9 cellular contexts compared by ENCODE assay signal in genomic region chr6:109379706-109380105, GRCh38. TPM values are rescaled to one million over a fixed set of nuclear protein-coding genes. Genes with fewer than 3 reads are reported as not detected.
DNase-seq lines count a peak whose midpoint lies in the region; ATAC-seq lines count a peak whose summit lies in the region.
"Had no signal": no experiment of that assay in that cellular context is flagged by ENCODE, and none has a peak within 500 bp of the region (broad histone marks: within the 10 kb centered on the region; RNA-seq: fewer than 3 reads in every experiment).

No MANE protein-coding gene starts in this region.

- DNase-seq in activated CD4-positive, alpha-beta T cell treated with anti-CD3 and anti-CD28 coated beads, Interleukin-2, amount 10 ng/mL, durations not matched to agents 24 days and 14 days = peak; percentile 49
- no peak for DNase-seq in activated CD4-positive, alpha-beta T cell treated with anti-CD3 and anti-CD28 coated beads, Interleukin-2, amount 50 U/mL, for 4 hours
- DNase-seq in immature natural killer cell = no peak
- DNase-seq in HK-2 (ENCODE audit: unreplicated experiment) = no peak
- no peak for DNase-seq in DMS79 (lab: John Stamatoyannopoulos, UW)
- DNase-seq: activated gamma-delta T cell had no signal

- H3K36me3 Mint-ChIP-seq in activated CD4-positive, alpha-beta T cell treated with anti-CD3 and anti-CD28 coated beads, Interleukin-2, amount 10 ng/mL, durations not matched to agents 24 days and 14 days (ENCODE audit: low read depth) = peaks cover 56% of the 10 kb centered on the region
- H3K36me3 Mint-ChIP-seq in activated T-helper 17 cell treated with anti-CD3 and anti-CD28 coated beads, Interleukin-2, amount 50 U/mL, for 72 hours (ENCODE audit: low read depth) = peaks cover 81% of the 10 kb centered on the region
- H3K36me3 Mint-ChIP-seq in immature natural killer cell = peaks cover 8 to 37% (median 28%) of the 10 kb centered on the region in 3 donors

- H3K4me1 Mint-ChIP-seq in activated CD4-positive, alpha-beta T cell treated with anti-CD3 and anti-CD28 coated beads, Interleukin-2, amount 10 ng/mL, durations not matched to agents 24 days and 14 days = peaks cover 43% of the 10 kb centered on the region
- H3K4me1 Mint-ChIP-seq in activated T-helper 17 cell treated with anti-CD3 and anti-CD28 coated beads, Interleukin-2, amount 50 U/mL, for 72 hours = peaks cover 35% of the 10 kb centered on the region
- peaks cover 77 to 87% of the 10 kb centered on the region in 2 donors for H3K4me1 Mint-ChIP-seq in immature natural killer cell

- H3K4me1 ChIP-seq in subcutaneous abdominal adipose tissue (ENCODE audit: control insufficient read depth in 5 of 5, insufficient read depth in 5 of 5, low read length in 5 of 5) = peaks cover 0 to 66% (median 53%) of the 10 kb centered on the region in 5 donors

- H3K4me3 ChIP-seq in subcutaneous abdominal adipose tissue (ENCODE audit: low read depth in 1 of 5, low read length in 5 of 5) = peak overlapping the region; percentile 78 to 100 (median 93)

- H3K27me3 Mint-ChIP-seq in activated CD4-positive, alpha-beta T cell treated with anti-CD3 and anti-CD28 coated beads, Interleukin-2, amount 10 ng/mL, durations not matched to agents 24 days and 14 days = no peaks in the 10 kb centered on the region
- no peaks in the 10 kb centered on the region for H3K27me3 Mint-ChIP-seq in activated T-helper 17 cell treated with anti-CD3 and anti-CD28 coated beads, Interleukin-2, amount 50 U/mL, for 72 hours
- H3K27me3 Mint-ChIP-seq in immature natural killer cell (ENCODE audit: low read depth in 3 of 3) = peaks cover 20 to 26% (median 22%) of the 10 kb centered on the region in 3 donors

- peak overlapping the region; percentile 95 for H3K27ac Mint-ChIP-seq in activated CD4-positive, alpha-beta T cell treated with anti-CD3 and anti-CD28 coated beads, Interleukin-2, amount 10 ng/mL, durations not matched to agents 24 days and 14 days
- H3K27ac Mint-ChIP-seq in activated T-helper 17 cell treated with anti-CD3 and anti-CD28 coated beads, Interleukin-2, amount 50 U/mL, for 72 hours = peak overlapping the region; percentile 97
- H3K27ac Mint-ChIP-seq in immature natural killer cell = peak overlapping the region; percentile 87 to 99 (median 99)

- H3K36me3 ChIP-seq in subcutaneous abdominal adipose tissue (ENCODE audit: control insufficient read depth in 5 of 5, insufficient read depth in 5 of 5, low read length in 5 of 5) = peaks cover 22 to 39% (median 33%) of the 10 kb centered on the region in 5 donors

- H3K4me3 Mint-ChIP-seq in activated CD4-positive, alpha-beta T cell treated with anti-CD3 and anti-CD28 coated beads, Interleukin-2, amount 10 ng/mL, durations not matched to agents 24 days and 14 days = peak overlapping the region; percentile 94
- H3K4me3 Mint-ChIP-seq in activated T-helper 17 cell treated with anti-CD3 and anti-CD28 coated beads, Interleukin-2, amount 50 U/mL, for 72 hours = peak overlapping the region; percentile 94
- H3K4me3 Mint-ChIP-seq in immature natural killer cell = peak overlapping the region; percentile 93 to 100 (median 98)

- peak overlapping the region; percentile 96 for H3K27ac ChIP-seq in subcutaneous abdominal adipose tissue (ENCODE audit: low read depth, low read length)

- intact Hi-C loops in activated CD4-positive, alpha-beta T cell treated with anti-CD3 and anti-CD28 coated beads, Interleukin-2, amount 10 ng/mL, durations not matched to agents 24 days and 14 days (cut with micrococcal nuclease) = loop anchor here (5.0 kb wide), 3 partner anchors 803 to 1498 kb away; partner anchors contain the start of genes CDC40 and CDK19

- ATAC-seq in activated T-helper 17 cell treated with anti-CD3 and anti-CD28 coated beads, Interleukin-2, amount 50 U/mL, for 72 hours (replicated peaks) = no peak
- no peak for ATAC-seq in HG02623 (IDR thresholded peaks at IDR 0.05; ENCODE audit: unreplicated experiment)

- no peaks in the 10 kb centered on the region for H3K9me3 Mint-ChIP-seq in activated CD4-positive, alpha-beta T cell treated with anti-CD3 and anti-CD28 coated beads, Interleukin-2, amount 10 ng/mL, durations not matched to agents 24 days and 14 days
- no peaks in the 10 kb centered on the region for H3K9me3 Mint-ChIP-seq in activated T-helper 17 cell treated with anti-CD3 and anti-CD28 coated beads, Interleukin-2, amount 50 U/mL, for 72 hours
- H3K9me3 Mint-ChIP-seq in immature natural killer cell = no peaks in the 10 kb centered on the region

- H3K9me3 ChIP-seq in subcutaneous abdominal adipose tissue (ENCODE audit: control insufficient read depth in 5 of 5, low read length in 5 of 5) = no peaks in the 10 kb centered on the region

- H3K27me3 ChIP-seq in subcutaneous abdominal adipose tissue (ENCODE audit: control insufficient read depth in 5 of 5, insufficient read depth in 4 of 5, low read length in 5 of 5) = no peaks in the 10 kb centered on the region

- H3K9ac ChIP-seq in subcutaneous abdominal adipose tissue (ENCODE audit: low read length in 5 of 5) = peak overlapping the region; percentile 8 to 98 (median 94)

RNA-seq across cellular contexts. Expression of gene CD164, which starts 2.6 kb away (rescaled TPM):
- total RNA-seq in activated CD4-positive, alpha-beta T cell treated with anti-CD3 and anti-CD28 coated beads, Interleukin-2, amount 10 ng/mL, durations not matched to agents 24 days and 14 days = 256 and 264 TPM in 2 replicates
- 100 to 1,000 TPM; 178 to 205 TPM for total RNA-seq in activated T-helper 17 cell treated with anti-CD3 and anti-CD28 coated beads, Interleukin-2, amount 50 U/mL, for 72 hours
- 100 to 1,000 TPM; 433 to 825 (median 521) TPM for polyA plus RNA-seq in immature natural killer cell
